13 cellular contexts compared by ENCODE assay signal in the genomic region with DNA sequence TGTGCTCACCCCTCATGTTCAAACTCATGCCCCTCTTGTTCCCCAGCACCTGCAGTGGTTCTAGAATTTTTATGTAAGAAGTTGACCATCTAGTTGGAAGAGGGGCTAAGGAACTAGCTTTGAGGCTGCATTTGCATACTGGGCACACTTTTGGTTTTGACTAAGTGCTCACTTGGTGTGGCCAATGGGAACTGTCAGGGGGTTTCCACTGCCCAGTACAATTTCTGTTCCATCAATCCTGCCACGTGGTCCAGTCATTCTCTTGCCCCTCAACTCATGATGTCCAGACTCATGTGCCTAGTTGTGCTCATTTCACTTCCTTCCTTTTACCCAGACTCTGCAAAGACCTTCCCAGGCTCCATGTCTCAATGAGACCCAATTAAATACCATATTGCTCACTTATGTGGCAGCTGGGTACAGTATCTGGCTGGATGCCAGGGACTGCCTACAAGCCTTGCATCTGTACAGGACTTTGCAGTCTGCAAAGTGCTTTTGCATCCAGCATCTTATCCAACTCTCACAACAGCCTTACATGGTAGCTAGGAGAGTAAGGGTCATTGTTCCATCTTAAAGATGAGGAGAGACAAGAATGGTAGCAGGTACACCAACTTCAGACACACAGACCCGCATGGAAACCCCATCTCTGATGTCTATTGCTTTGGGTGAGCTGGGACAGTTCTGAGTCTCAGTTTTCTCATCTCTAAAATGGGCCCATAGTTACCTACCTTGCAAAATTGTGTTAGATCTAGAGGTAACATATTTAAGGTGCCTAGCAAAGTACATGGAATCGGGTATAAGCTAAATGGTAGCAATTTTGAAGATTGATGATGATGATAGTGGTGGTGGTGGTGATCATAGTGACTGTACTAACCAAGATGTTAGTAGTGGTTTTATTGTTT. TPM values are rescaled to one million over a fixed set of nuclear protein-coding genes. Genes with fewer than 3 reads are reported as not detected.
DNase-seq lines count a peak whose midpoint lies in the region; ATAC-seq, FAIRE-seq and TF ChIP-seq lines count a peak whose summit lies in the region.
"Had no signal": no experiment of that assay in that cellular context is flagged by ENCODE, and none has a peak within 500 bp of the region (broad histone marks: within the 10 kb centered on the region; RNA-seq: fewer than 3 reads in every experiment).

No MANE protein-coding gene starts in this region.

- no TSS peak for BruUV-seq in MCF 10A (replicated peaks; lab: Mats Ljungman, UMichigan)

- no peak overlapping the region for H3K4me3 ChIP-seq in breast epithelium
- H3K4me3 ChIP-seq: colonic mucosa, gastrocnemius medialis, HAP-1 had no signal

- no peak overlapping the region for H3K27ac ChIP-seq in breast epithelium
- H3K27ac ChIP-seq: colonic mucosa, gastrocnemius medialis had no signal

- no peaks in the 10 kb centered on the region for H3K4me1 ChIP-seq in breast epithelium
- H3K4me1 ChIP-seq: colonic mucosa, gastrocnemius medialis, HAP-1 had no signal

- peak; percentile 69 for DNase-seq in MCF 10A (ENCODE audit: unreplicated experiment)
- no peak for DNase-seq in breast epithelium (ENCODE audit: low spot score in 2 of 2)
- DNase-seq in NCI-H2029 (lab: John Stamatoyannopoulos, UW): peak; percentile 2
- no peak for DNase-seq in urothelium cell line (ENCODE audit: low spot score)
- no peak for DNase-seq in immature natural killer cell
- no peak for DNase-seq in KBM-7
- no peak for DNase-seq in NCI-H2196 (lab: John Stamatoyannopoulos, UW; ENCODE audit: unreplicated experiment)
- DNase-seq: activated CD4-positive, alpha-beta T cell treated with anti-CD3 and anti-CD28 coated beads for 1 hour; colonic mucosa; gastrocnemius medialis had no signal

- H3K36me3 ChIP-seq in breast epithelium: no peaks in the 10 kb centered on the region
- H3K36me3 ChIP-seq: colonic mucosa, gastrocnemius medialis, HAP-1 had no signal

- H3K9me3 ChIP-seq in breast epithelium: no peaks in the 10 kb centered on the region
- H3K9me3 ChIP-seq: colonic mucosa, gastrocnemius medialis, HAP-1 had no signal

- H3K9me3 Mint-ChIP-seq in MCF 10A (ENCODE audit: unreplicated experiment) (no peaks in the 10 kb centered on the region), immature natural killer cell (no peaks in the 10 kb centered on the region)

- peak; percentile 50 for FAIRE-seq in urothelium cell line (lab: Jason Lieb, UNC)

- CTCF ChIA-PET in MCF 10A (lab: Yijun Ruan, JAX): interaction anchor here (0.6 to 1.8 kb wide), 4 partner anchors 26 to 274 kb away, joined by 3 to 7 read pairs (median 4); no protein-coding TSS in a partner anchor

- no peak for TF ChIP-seq CTCF in MCF 10A (IDR thresholded peaks at IDR 0.05; ENCODE audit: unreplicated experiment)
- no peak for TF ChIP-seq CTCF in breast epithelium (IDR thresholded peaks at IDR 0.05)

- POLR2A ChIA-PET in MCF 10A (lab: Yijun Ruan, JAX): interaction anchor here (1.2 kb wide), 1 partner anchor 8 kb away, joined by 4 read pairs; no protein-coding TSS in a partner anchor

- in situ Hi-C loops in KBM-7 (cut with MboI; ENCODE audit: low pct_unique_long_range_greater_than_20kb, low sequenced_read_pairs): no loop called here

- H3K4me1 Mint-ChIP-seq in MCF 10A (ENCODE audit: insufficient read depth, unreplicated experiment) (peaks cover 37% of the 10 kb centered on the region), immature natural killer cell (no peaks in the 10 kb centered on the region)

- peaks cover 28% of the 10 kb centered on the region for H3K27me3 Mint-ChIP-seq in MCF 10A (ENCODE audit: insufficient read depth, unreplicated experiment)
- H3K27me3 Mint-ChIP-seq in immature natural killer cell (ENCODE audit: low read depth in 3 of 3): peaks cover 3 to 14% (median 12%) of the 10 kb centered on the region in 3 donors

- H3K36me3 Mint-ChIP-seq in MCF 10A (ENCODE audit: insufficient read depth, unreplicated experiment) (peaks cover 13% of the 10 kb centered on the region), immature natural killer cell (no peaks in the 10 kb centered on the region)

- H3K4me3 Mint-ChIP-seq in MCF 10A (ENCODE audit: unreplicated experiment) (peak overlapping the region; percentile 18), immature natural killer cell (no peak overlapping the region)

- intact Hi-C loops in MCF 10A (cut with micrococcal nuclease) (no loop called here), breast epithelium (cut with DNase I; ENCODE audit: low total_unique reads) (no loop called here)

- no peak for TF ChIP-seq POLR2A in breast epithelium (IDR thresholded peaks at IDR 0.05)

- no peaks in the 10 kb centered on the region for H3K27me3 ChIP-seq in breast epithelium
- H3K27me3 ChIP-seq: colonic mucosa had no signal

- ATAC-seq in HG02759 (IDR thresholded peaks at IDR 0.05; ENCODE audit: unreplicated experiment): peak; percentile 84
- ATAC-seq: gastrocnemius medialis had no signal

- H3K27ac Mint-ChIP-seq in MCF 10A (ENCODE audit: low read depth, unreplicated experiment) (no peak overlapping the region), immature natural killer cell (no peak overlapping the region)

RNA-seq across cellular contexts. Expression of gene KCNMA1, which starts 30.1 kb away (rescaled TPM):
- 7.5 and 16.4 TPM in 2 replicates for total RNA-seq in MCF 10A (2022)
- 10 to 100 TPM; 13.6 to 37.8 (median 15.1) TPM for total RNA-seq in breast epithelium
- polyA plus RNA-seq in immature natural killer cell: not detected
- total RNA-seq: lung microvascular endothelial cell had no signal

Comparison
In these comparisons a context has a peak if more than half of its experiments do, and no peak if none do; other contexts are left out.
1. DNase-seq: peak in MCF 10A (single experiment) and NCI-H2029 (single experiment); none in breast epithelium (0 of 2), urothelium cell line (single experiment), immature natural killer cell (0 of 3), KBM-7 (single experiment) and NCI-H2196 (single experiment).